Comparison of ENCODE assay signal across 17 cellular contexts in genomic region chr18:9536354-9537152, GRCh38.
DNase-seq lines count a peak whose midpoint lies in the region; ATAC-seq and TF ChIP-seq lines count a peak whose summit lies in the region.
"Had no signal": no experiment of that assay in that cellular context is flagged by ENCODE, and none has a peak within 500 bp of the region (broad histone marks: within the 10 kb centered on the region; RNA-seq: fewer than 3 reads in every experiment).

No MANE protein-coding gene starts in this region.

- H3K79me1 ChIP-seq in neuronal stem cell (ENCODE audit: low read depth, low read length) = no peaks in the 10 kb centered on the region

- H3K4me3 ChIP-seq in PC-3 (ENCODE audit: low read length) = no peak overlapping the region
- no peak overlapping the region for H3K4me3 ChIP-seq in epithelial cell of esophagus (ENCODE audit: low read length)
- H3K4me3 ChIP-seq in neuronal stem cell (ENCODE audit: low read length in 2 of 2) = no peak overlapping the region
- H3K4me3 ChIP-seq in MM.1S (ENCODE audit: low read length) = no peak overlapping the region

- no peaks in the 10 kb centered on the region for H3K9me2 ChIP-seq in PC-3 (replicated peaks; ENCODE audit: low read length)
- H3K9me2 ChIP-seq in MM.1S (replicated peaks; ENCODE audit: insufficient read depth, low read length) = no peaks in the 10 kb centered on the region

- no peak overlapping the region for H2AK5ac ChIP-seq in neuronal stem cell (ENCODE audit: low read depth, low read length)

- H3K9me3 ChIP-seq in PC-3 (ENCODE audit: low read length) (no peaks in the 10 kb centered on the region), neuronal stem cell (replicated peaks in 1 of 2; ENCODE audit: control insufficient read depth in 2 of 2, insufficient read depth in 1 of 2, low read depth in 1 of 2, low read length in 2 of 2) (no peaks in the 10 kb centered on the region), MM.1S (replicated peaks; ENCODE audit: insufficient read depth, low read length) (no peaks in the 10 kb centered on the region)

- CTCF ChIA-PET in PC-3 (lab: Charles Lee) = no interaction called here

- no peak overlapping the region for H3K27ac ChIP-seq in PC-3 (ENCODE audit: low read length)
- no peak overlapping the region for H3K27ac ChIP-seq in neuronal stem cell (replicated peaks; ENCODE audit: low read length)
- H3K27ac ChIP-seq in MM.1S (ENCODE audit: low read length) = no peak overlapping the region

- H3K4me3 Mint-ChIP-seq in activated naive CD8-positive, alpha-beta T cell treated with anti-CD3 and anti-CD28 coated beads, Interleukin-2, amount 50 U/mL, for 24 hours = no peak overlapping the region
- H3K4me3 Mint-ChIP-seq: activated CD4-positive, alpha-beta T cell treated with anti-CD3 and anti-CD28 coated beads, Interleukin-2, amount 10 ng/mL, durations not matched to agents 7 days and 5 days; central memory CD8-positive, alpha-beta T cell; immature natural killer cell; neural crest cell had no signal

- H3K79me2 ChIP-seq in PC-3 (ENCODE audit: low read length) (no peaks in the 10 kb centered on the region), MM.1S (ENCODE audit: low read length) (no peaks in the 10 kb centered on the region)

- H3F3A ChIP-seq in PC-3 (ENCODE audit: low read length, unreplicated experiment) (no peaks in the 10 kb centered on the region), MM.1S (ENCODE audit: insufficient read depth, low read length) (0 out of 2 replicates have a peak, but pooled peaks cover 1% of the 10 kb centered on the region)

- peaks cover 37% of the 10 kb centered on the region for H3K4me1 ChIP-seq in PC-3 (ENCODE audit: insufficient read depth, low read length)
- H3K4me1 ChIP-seq in neuronal stem cell (ENCODE audit: control insufficient read depth in 2 of 2, insufficient read depth in 1 of 2, low read depth in 1 of 2, low read length in 2 of 2) = peaks cover 7 to 14% of the 10 kb centered on the region in 2 donors
- H3K4me1 ChIP-seq in MM.1S (ENCODE audit: low read length) = peaks cover 6% of the 10 kb centered on the region

- H3K18ac ChIP-seq in neuronal stem cell (ENCODE audit: low read length) = peak overlapping the region; percentile 61

- no peaks in the 10 kb centered on the region for H4K20me1 ChIP-seq in PC-3 (ENCODE audit: low read length)
- no peaks in the 10 kb centered on the region for H4K20me1 ChIP-seq in MM.1S (ENCODE audit: insufficient read depth, low read length)

- H3K27me3 Mint-ChIP-seq in activated naive CD8-positive, alpha-beta T cell treated with anti-CD3 and anti-CD28 coated beads, Interleukin-2, amount 50 U/mL, for 24 hours = no peaks in the 10 kb centered on the region
- H3K27me3 Mint-ChIP-seq: activated CD4-positive, alpha-beta T cell treated with anti-CD3 and anti-CD28 coated beads, Interleukin-2, amount 10 ng/mL, durations not matched to agents 7 days and 5 days; central memory CD8-positive, alpha-beta T cell had no signal

- BruUV-seq in PC-3 (replicated peaks; lab: Mats Ljungman, UMichigan) = TSS peak; percentile 26

- no peak overlapping the region for H4K8ac ChIP-seq in neuronal stem cell (ENCODE audit: low read depth, low read length)

- no CpG with 5 or more reads among the region's 24 CpGs for WGBS in neuronal stem cell (ENCODE audit: extremely low coverage in 2 of 2, insufficient read length in 2 of 2, insufficient replicate concordance in 1 of 2), 2 donors

- no peak overlapping the region for H2BK120ac ChIP-seq in neuronal stem cell (ENCODE audit: low read depth, low read length)

- peak; percentile 79 for DNase-seq in EH (ENCODE audit: low read depth)
- DNase-seq in PC-3 = peak; percentile 84
- DNase-seq in epithelial cell of esophagus (ENCODE audit: low read depth) = peak; percentile 87
- DNase-seq in neuronal stem cell (ENCODE audit: low spot score) = no peak
- no peak for DNase-seq in activated naive CD8-positive, alpha-beta T cell treated with anti-CD3 and anti-CD28 coated beads, Interleukin-2, amount 50 U/mL, for 24 hours
- no peak for DNase-seq in MM.1S
- DNase-seq: activated CD4-positive, alpha-beta T cell treated with anti-CD3 and anti-CD28 coated beads, Interleukin-2, amount 10 ng/mL, durations not matched to agents 7 days and 5 days; activated T-cell treated with anti-CD3 and anti-CD28 coated beads for 4 hours; immature natural killer cell; mesendoderm; NCI-H187; NCI-H446 treated with DMSO at 0.1 percent for 48 hours had no signal

- no peak overlapping the region for H4K91ac ChIP-seq in neuronal stem cell (ENCODE audit: low read depth, low read length, poor library complexity)

- no peaks in the 10 kb centered on the region for H3K9me3 Mint-ChIP-seq in activated naive CD8-positive, alpha-beta T cell treated with anti-CD3 and anti-CD28 coated beads, Interleukin-2, amount 50 U/mL, for 24 hours
- H3K9me3 Mint-ChIP-seq: activated CD4-positive, alpha-beta T cell treated with anti-CD3 and anti-CD28 coated beads, Interleukin-2, amount 10 ng/mL, durations not matched to agents 7 days and 5 days; activated naive CD4-positive, alpha-beta T cell treated with anti-CD3 and anti-CD28 coated beads, Interleukin-2, amount 50 U/mL, for 72 hours; central memory CD8-positive, alpha-beta T cell; immature natural killer cell; neural crest cell had no signal

- no peak overlapping the region for H2BK15ac ChIP-seq in neuronal stem cell (ENCODE audit: low read length)

- TF ChIP-seq CTCF in PC-3 (conservative IDR thresholded peaks at IDR 0.05; ENCODE audit: low read depth, low read length) (no peak), epithelial cell of esophagus (IDR thresholded peaks at IDR 0.05; ENCODE audit: insufficient read depth, low read depth, low read length, missing control alignments) (no peak), MM.1S (IDR thresholded peaks at IDR 0.05; ENCODE audit: low read length) (no peak)

- no peaks in the 10 kb centered on the region for H3K27me3 ChIP-seq in PC-3 (ENCODE audit: low read length)
- H3K27me3 ChIP-seq in neuronal stem cell (ENCODE audit: control insufficient read depth in 3 of 3, insufficient read depth in 3 of 3, low read depth in 1 of 3, low read length in 3 of 3) = no peaks in the 10 kb centered on the region
- no peaks in the 10 kb centered on the region for H3K27me3 ChIP-seq in MM.1S (replicated peaks; ENCODE audit: insufficient read depth, low read length)

- peak overlapping the region; percentile 77 for H3K14ac ChIP-seq in neuronal stem cell (ENCODE audit: low read length)

- no peak overlapping the region for H2BK5ac ChIP-seq in neuronal stem cell (ENCODE audit: low read length)

- no peak overlapping the region for H3K27ac Mint-ChIP-seq in activated naive CD8-positive, alpha-beta T cell treated with anti-CD3 and anti-CD28 coated beads, Interleukin-2, amount 50 U/mL, for 24 hours
- H3K27ac Mint-ChIP-seq: activated CD4-positive, alpha-beta T cell treated with anti-CD3 and anti-CD28 coated beads, Interleukin-2, amount 10 ng/mL, durations not matched to agents 7 days and 5 days; activated naive CD4-positive, alpha-beta T cell treated with anti-CD3 and anti-CD28 coated beads, Interleukin-2, amount 50 U/mL, for 72 hours; immature natural killer cell had no signal

- POLR2A ChIA-PET in PC-3 (lab: Charles Lee; ENCODE audit: unreplicated experiment) = no interaction called here

- no peaks in the 10 kb centered on the region for H3K4me1 Mint-ChIP-seq in activated naive CD8-positive, alpha-beta T cell treated with anti-CD3 and anti-CD28 coated beads, Interleukin-2, amount 50 U/mL, for 24 hours
- H3K4me1 Mint-ChIP-seq: activated CD4-positive, alpha-beta T cell treated with anti-CD3 and anti-CD28 coated beads, Interleukin-2, amount 10 ng/mL, durations not matched to agents 7 days and 5 days; central memory CD8-positive, alpha-beta T cell had no signal

- H3K4ac ChIP-seq in neuronal stem cell (ENCODE audit: low read length) = no peak overlapping the region

- H3K36me3 ChIP-seq in PC-3 (ENCODE audit: low read depth, low read length) (peaks cover 16% of the 10 kb centered on the region), neuronal stem cell (replicated peaks in 1 of 2; ENCODE audit: control insufficient read depth in 2 of 2, insufficient read depth in 2 of 2, low read length in 2 of 2) (peaks cover 20 to 60% of the 10 kb centered on the region in 2 donors), MM.1S (replicated peaks; ENCODE audit: insufficient read depth, low read length) (0 out of 2 replicates have a peak, but pooled peaks cover 2% of the 10 kb centered on the region)

- H3K9ac ChIP-seq in PC-3 (ENCODE audit: low read length) (no peak overlapping the region), neuronal stem cell (ENCODE audit: low read depth, low read length, poor library complexity) (peak overlapping the region; percentile 39), MM.1S (ENCODE audit: low read length) (no peak overlapping the region)

- H2AFZ ChIP-seq in PC-3 (ENCODE audit: low read length) (no peak overlapping the region), neuronal stem cell (ENCODE audit: low read length) (no peak overlapping the region), MM.1S (ENCODE audit: low read length) (no peak overlapping the region)

- intact Hi-C loops in PC-3 (cut with micrococcal nuclease) = no loop called here

- ATAC-seq in PC-3 (no peak), GM18868 (IDR thresholded peaks at IDR 0.05; ENCODE audit: unreplicated experiment) (no peak), HG02973 (IDR thresholded peaks at IDR 0.05; ENCODE audit: unreplicated experiment) (no peak)
- no peak for ATAC-seq in activated naive CD8-positive, alpha-beta T cell treated with anti-CD3 and anti-CD28 coated beads, Interleukin-2, amount 50 U/mL, for 24 hours
- ATAC-seq: activated naive CD4-positive, alpha-beta T cell treated with anti-CD3 and anti-CD28 coated beads, Interleukin-2, amount 50 U/mL, for 72 hours had no signal

- H3K36me3 Mint-ChIP-seq in activated naive CD8-positive, alpha-beta T cell treated with anti-CD3 and anti-CD28 coated beads, Interleukin-2, amount 50 U/mL, for 24 hours (ENCODE audit: low read depth) = peaks cover 19% of the 10 kb centered on the region

- no peak overlapping the region for H3K23ac ChIP-seq in neuronal stem cell (ENCODE audit: low read depth, low read length, poor library complexity)

- H3K4me2 ChIP-seq in PC-3 (ENCODE audit: low read length) = no peak overlapping the region
- no peak overlapping the region for H3K4me2 ChIP-seq in neuronal stem cell (ENCODE audit: insufficient read depth, low read length, poor library complexity, severe bottlenecking)
- no peak overlapping the region for H3K4me2 ChIP-seq in MM.1S (ENCODE audit: low read depth, low read length)

- H2BK12ac ChIP-seq in neuronal stem cell (ENCODE audit: low read length) = no peak overlapping the region

Comparison
In these comparisons a context has a peak if more than half of its experiments do, and no peak if none do; other contexts are left out.
1. DNase-seq: peak in EH (single experiment), PC-3 (single experiment) and epithelial cell of esophagus (single experiment); none in neuronal stem cell (single experiment), activated naive CD8-positive, alpha-beta T cell treated with anti-CD3 and anti-CD28 coated beads, Interleukin-2, amount 50 U/mL, for 24 hours (single experiment) and MM.1S (single experiment).